ENCODE assay signal across 17 cellular contexts in genomic region chr9:120362446-120362845, GRCh38.
"Had no signal": no experiment of that assay in that cellular context is flagged by ENCODE, and none has a peak within 500 bp of the region (broad histone marks: within the 10 kb centered on the region; RNA-seq: fewer than 3 reads in every experiment).

No MANE protein-coding gene starts in this region.

- H3K4me1 Mint-ChIP-seq: activated B cell treated with CpG ODN at 0.5 μM for 24 hours; activated CD4-positive, alpha-beta T cell treated with anti-CD3 and anti-CD28 coated beads, Interleukin-2, amount 10 ng/mL, durations not matched to agents 24 days and 14 days; activated naive CD4-positive, alpha-beta T cell treated with anti-CD3 and anti-CD28 coated beads, Interleukin-2, amount 50 U/mL, for 24 hours; natural killer cell; stimulated activated memory B cell treated with anti-CD40 and anti-IgM and Interleukin-4, amounts not matched to agents 10 μg/mL and 1 μg/mL and 100 μg/mL, for 72 hours had no signal

- H3K9me3 Mint-ChIP-seq: activated B cell treated with CpG ODN at 0.5 μM for 24 hours; activated CD4-positive, alpha-beta T cell treated with anti-CD3 and anti-CD28 coated beads, Interleukin-2, amount 10 ng/mL, durations not matched to agents 24 days and 14 days; activated naive CD4-positive, alpha-beta T cell treated with anti-CD3 and anti-CD28 coated beads, Interleukin-2, amount 50 U/mL, for 24 hours; activated T-helper 2 cell treated with anti-CD3 and anti-CD28 coated beads, Interferon-gamma antibody, Interleukin-2, Interleukin-4, amounts not matched to agents 10 μg/mL and 5 μg/mL and 100 μg/mL, durations not matched to agents 14 hours and 24 hours and 36 hours; T-helper 1 cell treated with Interleukin-12 subunit alpha and Interleukin-12 subunit beta and Interleukin-4 antibody, amounts not matched to agents 30 μg/mL and 1 μg/mL, for 36 hours had no signal

- H3K4me3 ChIP-seq: breast epithelium, right lobe of liver, spleen, tibial artery had no signal

- H3K4me1 ChIP-seq: breast epithelium, right lobe of liver, spleen had no signal

- H3K27ac Mint-ChIP-seq: activated B cell treated with CpG ODN at 0.5 μM for 24 hours; activated CD4-positive, alpha-beta T cell treated with anti-CD3 and anti-CD28 coated beads, Interleukin-2, amount 10 ng/mL, durations not matched to agents 24 days and 14 days; activated naive CD4-positive, alpha-beta T cell treated with anti-CD3 and anti-CD28 coated beads, Interleukin-2, amount 50 U/mL, for 24 hours; activated T-helper 2 cell treated with anti-CD3 and anti-CD28 coated beads, Interferon-gamma antibody, Interleukin-2, Interleukin-4, amounts not matched to agents 10 μg/mL and 5 μg/mL and 100 μg/mL, durations not matched to agents 14 hours and 24 hours and 36 hours; natural killer cell; progenitor cell of endocrine pancreas; stimulated activated memory B cell treated with anti-CD40 and anti-IgM and Interleukin-4, amounts not matched to agents 10 μg/mL and 1 μg/mL and 100 μg/mL, for 72 hours; T-helper 1 cell treated with Interleukin-12 subunit alpha and Interleukin-12 subunit beta and Interleukin-4 antibody, amounts not matched to agents 30 μg/mL and 1 μg/mL, for 36 hours had no signal

- H3K27me3 ChIP-seq: breast epithelium, right lobe of liver, spleen, tibial artery had no signal

- DNase-seq: activated B cell treated with CpG ODN at 0.5 μM for 24 hours; activated CD4-positive, alpha-beta T cell treated with anti-CD3 and anti-CD28 coated beads, Interleukin-2, amount 10 ng/mL, durations not matched to agents 24 days and 14 days; amniotic stem cell; glutamatergic neuron; mammary epithelial cell; natural killer cell; right lobe of liver; spleen; stimulated activated CD4-positive, alpha-beta T cell treated with anti-CD3 and anti-CD28 coated beads, Interleukin-1b, Interleukin-23, amount 100 ng/mL, for 48 hours had no signal

- H3K36me3 Mint-ChIP-seq: natural killer cell had no signal

- H3K4me3 Mint-ChIP-seq: activated B cell treated with CpG ODN at 0.5 μM for 24 hours; activated CD4-positive, alpha-beta T cell treated with anti-CD3 and anti-CD28 coated beads, Interleukin-2, amount 10 ng/mL, durations not matched to agents 24 days and 14 days; activated naive CD4-positive, alpha-beta T cell treated with anti-CD3 and anti-CD28 coated beads, Interleukin-2, amount 50 U/mL, for 24 hours; natural killer cell; stimulated activated memory B cell treated with anti-CD40 and anti-IgM and Interleukin-4, amounts not matched to agents 10 μg/mL and 1 μg/mL and 100 μg/mL, for 72 hours; T-helper 1 cell treated with Interleukin-12 subunit alpha and Interleukin-12 subunit beta and Interleukin-4 antibody, amounts not matched to agents 30 μg/mL and 1 μg/mL, for 36 hours had no signal

- ATAC-seq: left lobe of liver; natural killer cell; right lobe of liver; stimulated activated memory B cell treated with anti-CD40 and anti-IgM and Interleukin-4, amounts not matched to agents 10 μg/mL and 1 μg/mL and 100 μg/mL, for 72 hours had no signal

- H3K36me3 ChIP-seq: breast epithelium, right lobe of liver, spleen, tibial artery had no signal

- H3K9me3 ChIP-seq: breast epithelium, right lobe of liver, tibial artery had no signal

- H3K27ac ChIP-seq: breast epithelium, right lobe of liver, spleen, tibial artery had no signal
